Comparison of ENCODE assay signal across 18 cellular contexts in genomic region chrX:149010026-149010898, GRCh38.
DNase-seq lines count a peak whose midpoint lies in the region; ATAC-seq and TF ChIP-seq lines count a peak whose summit lies in the region.
"Had no signal": no experiment of that assay in that cellular context is flagged by ENCODE, and none has a peak within 500 bp of the region (broad histone marks: within the 10 kb centered on the region; RNA-seq: fewer than 3 reads in every experiment).

No MANE protein-coding gene starts in this region.

- TF ChIP-seq CTCF in hepatocyte (IDR thresholded peaks at IDR 0.05; ENCODE audit: poor library complexity) = no peak
- TF ChIP-seq CTCF in gastroesophageal sphincter (IDR thresholded peaks at IDR 0.05) = no peak

- H3K36me3 ChIP-seq in hepatocyte (replicated peaks; ENCODE audit: insufficient read depth, low read depth) (no peaks in the 10 kb centered on the region), gastroesophageal sphincter (no peaks in the 10 kb centered on the region)

- 50% methylated on average over 4 of the region's 4 CpGs for WGBS in hepatocyte (ENCODE audit: low lambda C conversion rate, missing lambda C conversion rate)
- 81 to 84% methylated on average over 2 of the region's 4 CpGs for WGBS in gastroesophageal sphincter (ENCODE audit: low coverage in 1 of 2), 2 donors

- H3K4me2 ChIP-seq in hepatocyte = no peak overlapping the region
- H3K4me2 ChIP-seq: GM23338 had no signal

- H3K27me3 ChIP-seq in hepatocyte (no peaks in the 10 kb centered on the region), gastroesophageal sphincter (no peaks in the 10 kb centered on the region)

- H3K27ac ChIP-seq in hepatocyte (peak overlapping the region; percentile 58), gastroesophageal sphincter (no peak overlapping the region)
- H3K27ac ChIP-seq: C4-2B had no signal

- no peaks in the 10 kb centered on the region for H3K79me2 ChIP-seq in hepatocyte

- H2AFZ ChIP-seq in hepatocyte = no peak overlapping the region
- H2AFZ ChIP-seq: GM23338 had no signal

- H3K9me3 ChIP-seq in hepatocyte (ENCODE audit: low read depth) (no peaks in the 10 kb centered on the region), gastroesophageal sphincter (no peaks in the 10 kb centered on the region)

- no peaks in the 10 kb centered on the region for H3K9me2 ChIP-seq in hepatocyte (replicated peaks; ENCODE audit: insufficient read depth)

- TF ChIP-seq POLR2A in gastroesophageal sphincter (IDR thresholded peaks at IDR 0.05) = no peak
- TF ChIP-seq POLR2A in GM18505 (IDR thresholded peaks at IDR 0.05; ENCODE audit: borderline replicate concordance, extremely low read depth, insufficient read depth, insufficient read length) = no peak

- H4K20me1 ChIP-seq in hepatocyte (ENCODE audit: insufficient read depth, poor library complexity, severe bottlenecking) = no peaks in the 10 kb centered on the region

- DNase-seq in COLO668 (lab: John Stamatoyannopoulos, UW; ENCODE audit: unreplicated experiment) (peak; percentile 9), NCI-H1105 treated with DMSO at 0.1 percent for 48 hours (lab: John Stamatoyannopoulos, UW) (peak; percentile 97), NCI-H526 treated with DMSO at 0.1 percent for 48 hours (lab: John Stamatoyannopoulos, UW) (peak; percentile 69), hepatocyte (ENCODE audit: low spot score) (no peak), kidney glomerular epithelial cell (lab: John Stamatoyannopoulos, UW) (no peak)
- DNase-seq: COR-L47, DMS79 treated with DMSO at 0.1 percent for 48 hours, KBM-7, NCI-H1048, NCI-H2107, NCI-H345, OCI-M1, RPMI8226 had no signal

- H3K4me1 ChIP-seq in hepatocyte (ENCODE audit: insufficient read depth) (no peaks in the 10 kb centered on the region), gastroesophageal sphincter (no peaks in the 10 kb centered on the region)

- TF ChIP-seq EP300 in gastroesophageal sphincter (IDR thresholded peaks at IDR 0.05) = no peak

- no peak for ATAC-seq in gastroesophageal sphincter
- ATAC-seq in GM18505 (IDR thresholded peaks at IDR 0.05; ENCODE audit: unreplicated experiment) = no peak
- ATAC-seq in GM18520 (IDR thresholded peaks at IDR 0.05; ENCODE audit: unreplicated experiment) = no peak
- ATAC-seq: GM23338 had no signal

- no peak overlapping the region for H3K4me3 ChIP-seq in hepatocyte
- no peak overlapping the region for H3K4me3 ChIP-seq in gastroesophageal sphincter
- H3K4me3 ChIP-seq: GM23338 had no signal

Comparison
In these comparisons a context has a peak if more than half of its experiments do, and no peak if none do; other contexts are left out.
1. DNase-seq: peak in COLO668 (single experiment), NCI-H1105 treated with DMSO at 0.1 percent for 48 hours (single experiment) and NCI-H526 treated with DMSO at 0.1 percent for 48 hours (single experiment); none in hepatocyte (single experiment) and kidney glomerular epithelial cell (single experiment).